16 cellular contexts compared by ENCODE assay signal in genomic region chr10:69492091-69492745, GRCh38.
DNase-seq lines count a peak whose midpoint lies in the region; ATAC-seq and TF ChIP-seq lines count a peak whose summit lies in the region.
"Had no signal": no experiment of that assay in that cellular context is flagged by ENCODE, and none has a peak within 500 bp of the region (broad histone marks: within the 10 kb centered on the region; RNA-seq: fewer than 3 reads in every experiment).

No MANE protein-coding gene starts in this region.

- H3K36me3 Mint-ChIP-seq in dendritic cell treated with granulocyte-macrophage colony-stimulating factor and Interleukin-4, amounts not matched to agents 40 ng/mL and 50 ng/mL, for 4 days (ENCODE audit: low read depth) = peaks cover 32% of the 10 kb centered on the region
- H3K36me3 Mint-ChIP-seq in nephron progenitor cell (ENCODE audit: low read depth) = peaks cover 26% of the 10 kb centered on the region

- H3K4me1 Mint-ChIP-seq in dendritic cell treated with granulocyte-macrophage colony-stimulating factor and Interleukin-4, amounts not matched to agents 40 ng/mL and 50 ng/mL, for 4 days (ENCODE audit: low read depth) = peaks cover 41% of the 10 kb centered on the region
- peaks cover 49% of the 10 kb centered on the region for H3K4me1 Mint-ChIP-seq in nephron progenitor cell
- H3K4me1 Mint-ChIP-seq: activated B cell treated with CpG ODN at 0.5 μM for 24 hours; activated naive CD8-positive, alpha-beta T cell treated with anti-CD3 and anti-CD28 coated beads, Interleukin-2, amount 50 U/mL, for 24 hours had no signal

- peaks cover 18% of the 10 kb centered on the region for H3K9me3 Mint-ChIP-seq in dendritic cell treated with granulocyte-macrophage colony-stimulating factor and Interleukin-4, amounts not matched to agents 40 ng/mL and 50 ng/mL, for 4 days
- peaks cover 33% of the 10 kb centered on the region for H3K9me3 Mint-ChIP-seq in nephron progenitor cell

- no peak overlapping the region for H3K4me3 Mint-ChIP-seq in dendritic cell treated with granulocyte-macrophage colony-stimulating factor and Interleukin-4, amounts not matched to agents 40 ng/mL and 50 ng/mL, for 4 days
- H3K4me3 Mint-ChIP-seq in nephron progenitor cell = peak overlapping the region; percentile 14
- H3K4me3 Mint-ChIP-seq: activated B cell treated with CpG ODN at 0.5 μM for 24 hours; activated naive CD8-positive, alpha-beta T cell treated with anti-CD3 and anti-CD28 coated beads, Interleukin-2, amount 50 U/mL, for 24 hours; CD4-positive, alpha-beta memory T cell had no signal

- intact Hi-C loops in dendritic cell treated with granulocyte-macrophage colony-stimulating factor and Interleukin-4, amounts not matched to agents 40 ng/mL and 50 ng/mL, for 4 days (cut with micrococcal nuclease) = no loop called here

- peak overlapping the region; percentile 53 for H3K27ac Mint-ChIP-seq in dendritic cell treated with granulocyte-macrophage colony-stimulating factor and Interleukin-4, amounts not matched to agents 40 ng/mL and 50 ng/mL, for 4 days
- peak overlapping the region; percentile 17 for H3K27ac Mint-ChIP-seq in nephron progenitor cell
- H3K27ac Mint-ChIP-seq: activated B cell treated with CpG ODN at 0.5 μM for 24 hours; activated naive CD8-positive, alpha-beta T cell treated with anti-CD3 and anti-CD28 coated beads, Interleukin-2, amount 50 U/mL, for 24 hours had no signal

- no peak for ATAC-seq in stimulated activated naive CD8-positive, alpha-beta T cell treated with anti-CD3 and anti-CD28 coated beads, Interleukin-15, Interleukin-2, amounts not matched to agents 100 U/mL and 50 U/mL, for 24 hours
- ATAC-seq: activated naive CD8-positive, alpha-beta T cell treated with anti-CD3 and anti-CD28 coated beads, Interleukin-2, amount 50 U/mL, for 24 hours; GM12878; pancreas had no signal

- DNase-seq in NCI-H1105 treated with DMSO at 0.1 percent for 48 hours (lab: John Stamatoyannopoulos, UW) (peak; percentile 1), NCI-H1105 (lab: John Stamatoyannopoulos, UW) (no peak), nephron progenitor cell (no peak), superior temporal gyrus (ENCODE audit: extremely low spot score) (peak; percentile 57), NOMO-1 treated with dmso at 0.1 percent for 144 hours (lab: John Stamatoyannopoulos, UW; ENCODE audit: unreplicated experiment) (no peak), ecto neural progenitor cell (ENCODE audit: low spot score) (no peak)
- DNase-seq in stimulated activated naive CD8-positive, alpha-beta T cell treated with anti-CD3 and anti-CD28 coated beads, Interleukin-15, Interleukin-2, amounts not matched to agents 100 U/mL and 50 U/mL, for 24 hours = no peak
- DNase-seq: activated B cell treated with CpG ODN at 0.5 μM for 24 hours; activated naive CD8-positive, alpha-beta T cell treated with anti-CD3 and anti-CD28 coated beads, Interleukin-2, amount 50 U/mL, for 24 hours; CD4-positive, alpha-beta memory T cell; colonic mucosa; MG63; pancreas; SW 1271 had no signal

- H3K27me3 Mint-ChIP-seq in dendritic cell treated with granulocyte-macrophage colony-stimulating factor and Interleukin-4, amounts not matched to agents 40 ng/mL and 50 ng/mL, for 4 days = peaks cover 9% of the 10 kb centered on the region
- H3K27me3 Mint-ChIP-seq in nephron progenitor cell (ENCODE audit: low read depth, poor library complexity) = no peaks in the 10 kb centered on the region
- H3K27me3 Mint-ChIP-seq: activated B cell treated with CpG ODN at 0.5 μM for 24 hours; activated naive CD8-positive, alpha-beta T cell treated with anti-CD3 and anti-CD28 coated beads, Interleukin-2, amount 50 U/mL, for 24 hours; CD4-positive, alpha-beta memory T cell had no signal

- no peak for TF ChIP-seq CTCF in nephron progenitor cell (IDR thresholded peaks at IDR 0.05)

Comparison
In these comparisons a context has a peak if more than half of its experiments do, and no peak if none do; other contexts are left out.
1. DNase-seq: peak in NCI-H1105 treated with DMSO at 0.1 percent for 48 hours (single experiment) and superior temporal gyrus (single experiment); none in NCI-H1105 (single experiment), nephron progenitor cell (single experiment), NOMO-1 treated with dmso at 0.1 percent for 144 hours (single experiment), stimulated activated naive CD8-positive, alpha-beta T cell treated with anti-CD3 and anti-CD28 coated beads, Interleukin-15, Interleukin-2, amounts not matched to agents 100 U/mL and 50 U/mL, for 24 hours (single experiment) and ecto neural progenitor cell (single experiment).